Comparison of ENCODE assay signal across 8 cellular contexts in genomic region chr1:229230136-229230892, GRCh38. TPM values are rescaled to one million over a fixed set of nuclear protein-coding genes. Genes with fewer than 3 reads are reported as not detected.
DNase-seq lines count a peak whose midpoint lies in the region; ATAC-seq lines count a peak whose summit lies in the region.

No MANE protein-coding gene starts in this region.

- no peaks in the 10 kb centered on the region for H3K36me3 ChIP-seq in mesenchymal stem cell (ENCODE audit: control insufficient read depth in 1 of 2, insufficient read depth in 2 of 2, low read depth in 1 of 2, low read length in 2 of 2)

- no peak overlapping the region for H3K23ac ChIP-seq in mesenchymal stem cell (ENCODE audit: low read length in 2 of 2)

- H3K4me3 ChIP-seq in mesenchymal stem cell (ENCODE audit: insufficient read depth in 1 of 2, low read depth in 1 of 2, low read length in 2 of 2): no peak overlapping the region

- WGBS in mesenchymal stem cell: 33% methylated on average over 14 of the region's 14 CpGs

- no peak overlapping the region for H4K8ac ChIP-seq in mesenchymal stem cell (ENCODE audit: low read length)

- no peaks in the 10 kb centered on the region for H3K9me3 Mint-ChIP-seq in T-cell
- H3K9me3 Mint-ChIP-seq in activated CD4-positive, alpha-beta T cell treated with anti-CD3 and anti-CD28 coated beads, Interleukin-2, amount 10 ng/mL, durations not matched to agents 7 days and 5 days: no peaks in the 10 kb centered on the region
- no peaks in the 10 kb centered on the region for H3K9me3 Mint-ChIP-seq in activated T-helper 17 cell treated with anti-CD3 and anti-CD28 coated beads, Interleukin-2, amount 50 U/mL, for 72 hours

- H2BK120ac ChIP-seq in mesenchymal stem cell (ENCODE audit: low read depth, low read length): no peak overlapping the region

- H3K36me3 Mint-ChIP-seq in T-cell: no peaks in the 10 kb centered on the region
- H3K36me3 Mint-ChIP-seq in activated CD4-positive, alpha-beta T cell treated with anti-CD3 and anti-CD28 coated beads, Interleukin-2, amount 10 ng/mL, durations not matched to agents 7 days and 5 days (ENCODE audit: low read depth): no peaks in the 10 kb centered on the region
- H3K36me3 Mint-ChIP-seq in activated T-helper 17 cell treated with anti-CD3 and anti-CD28 coated beads, Interleukin-2, amount 50 U/mL, for 72 hours (ENCODE audit: low read depth): no peaks in the 10 kb centered on the region

- no peak overlapping the region for H2AFZ ChIP-seq in mesenchymal stem cell (ENCODE audit: low read depth, low read length)

- peak overlapping the region in 1 of 2 experiments; percentile 19 for H2BK12ac ChIP-seq in mesenchymal stem cell (ENCODE audit: low read length in 2 of 2)

- H2AK5ac ChIP-seq in mesenchymal stem cell (ENCODE audit: low read length, severe bottlenecking): no peak overlapping the region

- no peak overlapping the region for H2BK5ac ChIP-seq in mesenchymal stem cell (ENCODE audit: low read depth, low read length, poor library complexity, severe bottlenecking)

- H3K4me1 ChIP-seq in mesenchymal stem cell (ENCODE audit: control insufficient read depth, insufficient read depth, low read depth, low read length): peaks cover 24% of the 10 kb centered on the region

- no peak overlapping the region for H3K9ac ChIP-seq in mesenchymal stem cell (ENCODE audit: low read length)

- no peak overlapping the region for H2BK15ac ChIP-seq in mesenchymal stem cell (ENCODE audit: low read depth, poor library complexity, severe bottlenecking)

- no peaks in the 10 kb centered on the region for H3K79me1 ChIP-seq in mesenchymal stem cell (replicated peaks; ENCODE audit: low read length, poor library complexity, severe bottlenecking)

- peak overlapping the region in 1 of 3 donors; percentile 59 for H3K4me3 Mint-ChIP-seq in T-cell
- H3K4me3 Mint-ChIP-seq in activated CD4-positive, alpha-beta T cell treated with anti-CD3 and anti-CD28 coated beads, Interleukin-2, amount 10 ng/mL, durations not matched to agents 7 days and 5 days: no peak overlapping the region
- no peak overlapping the region for H3K4me3 Mint-ChIP-seq in activated T-helper 17 cell treated with anti-CD3 and anti-CD28 coated beads, Interleukin-2, amount 50 U/mL, for 72 hours

- peak overlapping the region in 1 of 2 experiments; percentile 10 for H3K4ac ChIP-seq in mesenchymal stem cell (ENCODE audit: low read depth in 1 of 2, low read length in 2 of 2)

- H3K9me3 ChIP-seq in mesenchymal stem cell (ENCODE audit: control insufficient read depth, low read length): no peaks in the 10 kb centered on the region

- peak overlapping the region; percentile 48 for H3K27ac ChIP-seq in mesenchymal stem cell (ENCODE audit: low read length, poor library complexity, severe bottlenecking)

- H3K14ac ChIP-seq in mesenchymal stem cell (ENCODE audit: low read length in 2 of 2): no peak overlapping the region

- H3K4me2 ChIP-seq in mesenchymal stem cell (ENCODE audit: low read length, poor library complexity, severe bottlenecking): peak overlapping the region; percentile 36

- DNase-seq in DMS53 (lab: John Stamatoyannopoulos, UW) (peak; percentile 91), T-cell (no peak), mesenchymal stem cell (no peak), NCI-H748 treated with DMSO at 0.1 percent for 48 hours (lab: John Stamatoyannopoulos, UW) (no peak), OCI-M2 (lab: John Stamatoyannopoulos, UW; ENCODE audit: unreplicated experiment) (no peak)
- no peak for DNase-seq in activated CD4-positive, alpha-beta T cell treated with anti-CD3 and anti-CD28 coated beads, Interleukin-2, amount 10 ng/mL, durations not matched to agents 7 days and 5 days

- H4K91ac ChIP-seq in mesenchymal stem cell (ENCODE audit: low read length): no peak overlapping the region

- POLR2A ChIA-PET in T-cell (lab: Charles Lee): no interaction called here
- POLR2A ChIA-PET in activated CD4-positive, alpha-beta T cell treated with anti-CD3 and anti-CD28 coated beads, Interleukin-2, amount 10 ng/mL, durations not matched to agents 7 days and 5 days (lab: Charles Lee): no interaction called here

- ATAC-seq in HG02938 (IDR thresholded peaks at IDR 0.05; ENCODE audit: unreplicated experiment): peak; percentile 62
- no peak for ATAC-seq in T-cell (replicated peaks in 1 of 4)
- ATAC-seq in activated T-helper 17 cell treated with anti-CD3 and anti-CD28 coated beads, Interleukin-2, amount 50 U/mL, for 72 hours (replicated peaks): no peak

- CTCF ChIA-PET in T-cell (lab: Charles Lee): interaction anchor here (0.6 to 1.4 kb wide), 5 partner anchors 41 to 566 kb away, joined by 3 to 5 read pairs (median 4); partner anchors contain the start of gene RHOU (in 1 of the 2)
- CTCF ChIA-PET in activated CD4-positive, alpha-beta T cell treated with anti-CD3 and anti-CD28 coated beads, Interleukin-2, amount 10 ng/mL, durations not matched to agents 7 days and 5 days (lab: Charles Lee): interaction anchor here (1.0 to 4.0 kb wide), 2 partner anchors 495 to 566 kb away, joined by 5 to 23 read pairs; partner anchors contain the start of gene RHOU

- H3K27me3 Mint-ChIP-seq in T-cell: peaks cover 8 to 14% of the 10 kb centered on the region in 2 donors
- H3K27me3 Mint-ChIP-seq in activated CD4-positive, alpha-beta T cell treated with anti-CD3 and anti-CD28 coated beads, Interleukin-2, amount 10 ng/mL, durations not matched to agents 7 days and 5 days: peaks cover 15% of the 10 kb centered on the region
- H3K27me3 Mint-ChIP-seq in activated T-helper 17 cell treated with anti-CD3 and anti-CD28 coated beads, Interleukin-2, amount 50 U/mL, for 72 hours: peaks cover 11% of the 10 kb centered on the region

- peak overlapping the region in 1 of 2 experiments; percentile 16 for H3K18ac ChIP-seq in mesenchymal stem cell (ENCODE audit: low read depth in 1 of 2, low read length in 2 of 2)

- H3K4me1 Mint-ChIP-seq in T-cell: peaks cover 18 to 27% (median 20%) of the 10 kb centered on the region in 3 donors
- peaks cover 23% of the 10 kb centered on the region for H3K4me1 Mint-ChIP-seq in activated CD4-positive, alpha-beta T cell treated with anti-CD3 and anti-CD28 coated beads, Interleukin-2, amount 10 ng/mL, durations not matched to agents 7 days and 5 days
- H3K4me1 Mint-ChIP-seq in activated T-helper 17 cell treated with anti-CD3 and anti-CD28 coated beads, Interleukin-2, amount 50 U/mL, for 72 hours: peaks cover 15% of the 10 kb centered on the region

- H3K27me3 ChIP-seq in mesenchymal stem cell (ENCODE audit: control insufficient read depth in 1 of 2, insufficient read depth in 1 of 2, low read length in 2 of 2): peaks cover 7 to 63% of the 10 kb centered on the region in 2 experiments

- peak overlapping the region; percentile 30 to 46 for H3K27ac Mint-ChIP-seq in T-cell
- no peak overlapping the region for H3K27ac Mint-ChIP-seq in activated CD4-positive, alpha-beta T cell treated with anti-CD3 and anti-CD28 coated beads, Interleukin-2, amount 10 ng/mL, durations not matched to agents 7 days and 5 days
- H3K27ac Mint-ChIP-seq in activated T-helper 17 cell treated with anti-CD3 and anti-CD28 coated beads, Interleukin-2, amount 50 U/mL, for 72 hours: no peak overlapping the region

RNA-seq across cellular contexts. Expression of gene RAB4A, which starts 40.6 kb away (rescaled TPM):
- 10 to 100 TPM; 25.4 to 52.1 (median 44.6) TPM for total RNA-seq in T-cell
- polyA plus RNA-seq in mesenchymal stem cell (2013, experiment 1 of 2): 24.2 TPM
- 24.7 TPM for polyA plus RNA-seq in mesenchymal stem cell (2013, experiment 2 of 2)
- 10 to 100 TPM; 35.5 to 41.0 TPM for total RNA-seq in activated CD4-positive, alpha-beta T cell treated with anti-CD3 and anti-CD28 coated beads, Interleukin-2, amount 10 ng/mL, durations not matched to agents 7 days and 5 days
- 10 to 100 TPM; 35.2 to 36.6 TPM for total RNA-seq in activated T-helper 17 cell treated with anti-CD3 and anti-CD28 coated beads, Interleukin-2, amount 50 U/mL, for 72 hours

Comparison
In these comparisons a context has a peak if more than half of its experiments do, and no peak if none do; other contexts are left out.
1. H3K27ac Mint-ChIP-seq: peak in T-cell (2 of 2); none in activated CD4-positive, alpha-beta T cell treated with anti-CD3 and anti-CD28 coated beads, Interleukin-2, amount 10 ng/mL, durations not matched to agents 7 days and 5 days (single experiment) and activated T-helper 17 cell treated with anti-CD3 and anti-CD28 coated beads, Interleukin-2, amount 50 U/mL, for 72 hours (single experiment).